25 cellular contexts compared by ENCODE assay signal in genomic region chr1:176595217-176595616, GRCh38.
DNase-seq lines count a peak whose midpoint lies in the region; ATAC-seq, FAIRE-seq and TF ChIP-seq lines count a peak whose summit lies in the region.
"Had no signal": no experiment of that assay in that cellular context is flagged by ENCODE, and none has a peak within 500 bp of the region (broad histone marks: within the 10 kb centered on the region; RNA-seq: fewer than 3 reads in every experiment).

No MANE protein-coding gene starts in this region.

- H3K27ac ChIP-seq in neuronal stem cell (replicated peaks; ENCODE audit: low read length) (no peak overlapping the region), spleen (no peak overlapping the region), upper lobe of right lung (no peak overlapping the region)
- H3K27ac ChIP-seq: 22Rv1; A549; BLaER1 treated with 17β-estradiol and CSF1 and Interleukin-3, amounts not matched to agents 10 nM and 100 nM; C4-2B had no signal

- H4K8ac ChIP-seq in neuronal stem cell (ENCODE audit: low read depth, low read length): no peak overlapping the region

- no peak overlapping the region for H2BK120ac ChIP-seq in neuronal stem cell (ENCODE audit: low read depth, low read length)

- H3K4me3 ChIP-seq in bronchial epithelial cell (ENCODE audit: low read depth, low read length): no peak overlapping the region
- no peak overlapping the region for H3K4me3 ChIP-seq in neuronal stem cell (ENCODE audit: low read length in 2 of 2)
- no peak overlapping the region for H3K4me3 ChIP-seq in spleen
- H3K4me3 ChIP-seq in upper lobe of right lung: no peak overlapping the region
- H3K4me3 ChIP-seq: A549; BLaER1 treated with 17β-estradiol and CSF1 and Interleukin-3, amounts not matched to agents 10 nM and 100 nM; GM12878 had no signal

- H3K14ac ChIP-seq in neuronal stem cell (ENCODE audit: low read length): no peak overlapping the region

- H3K36me3 ChIP-seq in bronchial epithelial cell (ENCODE audit: control insufficient read depth, insufficient read depth, low read length): no peaks in the 10 kb centered on the region
- no peaks in the 10 kb centered on the region for H3K36me3 ChIP-seq in neuronal stem cell (replicated peaks in 1 of 2; ENCODE audit: control insufficient read depth in 2 of 2, insufficient read depth in 2 of 2, low read length in 2 of 2)
- no peaks in the 10 kb centered on the region for H3K36me3 ChIP-seq in spleen
- H3K36me3 ChIP-seq in upper lobe of right lung: no peaks in the 10 kb centered on the region
- H3K36me3 ChIP-seq: BLaER1 treated with 17β-estradiol and CSF1 and Interleukin-3, amounts not matched to agents 10 nM and 100 nM had no signal

- no peak overlapping the region for H2AFZ ChIP-seq in neuronal stem cell (ENCODE audit: low read length)

- H3K27me3 ChIP-seq in bronchial epithelial cell (ENCODE audit: control insufficient read depth, insufficient read depth, low read length) (no peaks in the 10 kb centered on the region), neuronal stem cell (ENCODE audit: control insufficient read depth in 3 of 3, insufficient read depth in 3 of 3, low read depth in 1 of 3, low read length in 3 of 3) (no peaks in the 10 kb centered on the region), spleen (replicated peaks in 1 of 7) (no peaks in the 10 kb centered on the region), upper lobe of right lung (no peaks in the 10 kb centered on the region)
- H3K27me3 ChIP-seq: BLaER1 treated with 17β-estradiol and CSF1 and Interleukin-3, amounts not matched to agents 10 nM and 100 nM had no signal

- H2AK5ac ChIP-seq in neuronal stem cell (ENCODE audit: low read depth, low read length): no peak overlapping the region

- no peak overlapping the region for H3K4ac ChIP-seq in neuronal stem cell (ENCODE audit: low read length)

- peak; percentile 28 for FAIRE-seq in bronchial epithelial cell (lab: Jason Lieb, UNC)
- FAIRE-seq: A549, GM12878, GM12892, GM18507 had no signal

- peak overlapping the region; percentile 80 for H3K18ac ChIP-seq in neuronal stem cell (ENCODE audit: low read length)

- no peak overlapping the region for H2BK15ac ChIP-seq in neuronal stem cell (ENCODE audit: low read length)

- H2BK5ac ChIP-seq in neuronal stem cell (ENCODE audit: low read length): no peak overlapping the region

- H4K91ac ChIP-seq in neuronal stem cell (ENCODE audit: low read depth, low read length, poor library complexity): no peak overlapping the region

- no peak overlapping the region for H3K9ac ChIP-seq in neuronal stem cell (ENCODE audit: low read depth, low read length, poor library complexity)
- H3K9ac ChIP-seq: BLaER1 treated with 17β-estradiol and CSF1 and Interleukin-3, amounts not matched to agents 10 nM and 100 nM had no signal

- TF ChIP-seq POLR2A in spleen (IDR thresholded peaks at IDR 0.05): no peak

- no CpG with 5 or more reads among the region's 16 CpGs for WGBS in neuronal stem cell (ENCODE audit: extremely low coverage in 2 of 2, insufficient read length in 2 of 2, insufficient replicate concordance in 1 of 2), 2 donors
- WGBS in spleen, 5 donors: 82 to 95% (median 89%) methylated on average over 15 to 16 of the region's 16 CpGs

- H3K4me1 ChIP-seq in neuronal stem cell (ENCODE audit: control insufficient read depth in 2 of 2, insufficient read depth in 1 of 2, low read depth in 1 of 2, low read length in 2 of 2): no peaks in the 10 kb centered on the region
- H3K4me1 ChIP-seq in spleen: no peaks in the 10 kb centered on the region
- H3K4me1 ChIP-seq in upper lobe of right lung: no peaks in the 10 kb centered on the region
- H3K4me1 ChIP-seq: A549; BLaER1 treated with 17β-estradiol and CSF1 and Interleukin-3, amounts not matched to agents 10 nM and 100 nM; Caco-2 had no signal

- peaks cover 0 to 4% of the 10 kb centered on the region in 2 donors for H3K9me3 ChIP-seq in neuronal stem cell (replicated peaks in 1 of 2; ENCODE audit: control insufficient read depth in 2 of 2, insufficient read depth in 1 of 2, low read depth in 1 of 2, low read length in 2 of 2)
- H3K9me3 ChIP-seq in spleen: no peaks in the 10 kb centered on the region
- H3K9me3 ChIP-seq in upper lobe of right lung: no peaks in the 10 kb centered on the region
- H3K9me3 ChIP-seq: A549; BLaER1 treated with 17β-estradiol and CSF1 and Interleukin-3, amounts not matched to agents 10 nM and 100 nM; Caco-2 had no signal

- no peak overlapping the region for H2BK12ac ChIP-seq in neuronal stem cell (ENCODE audit: low read length)

- TF ChIP-seq CTCF in bronchial epithelial cell (IDR thresholded peaks at IDR 0.05; ENCODE audit: insufficient read depth, low read length, severe bottlenecking): no peak
- no peak for TF ChIP-seq CTCF in spleen (IDR thresholded peaks at IDR 0.05 in 8 of 11, conservative IDR thresholded peaks at IDR 0.05 in 3 of 11)
- no peak for TF ChIP-seq CTCF in upper lobe of right lung (IDR thresholded peaks at IDR 0.05)

- H3K23ac ChIP-seq in neuronal stem cell (ENCODE audit: low read depth, low read length, poor library complexity): no peak overlapping the region

- no peak for DNase-seq in bronchial epithelial cell (ENCODE audit: low read depth)
- no peak for DNase-seq in neuronal stem cell (ENCODE audit: low spot score)
- DNase-seq in spleen: peak; percentile 59
- no peak for DNase-seq in islet precursor cell
- no peak for DNase-seq in upper lobe of right lung
- DNase-seq in NCI-H2196 treated with DMSO at 0.1 percent for 48 hours (lab: John Stamatoyannopoulos, UW; ENCODE audit: unreplicated experiment): no peak
- DNase-seq: AML-193; Caco-2; Calu3; CD4-positive, alpha-beta T cell; DMS 273 treated with DMSO at 0.1 percent for 48 hours; DMS153; DMS53; DMS79; DND-41; EL; GDM1 had no signal

- no peaks in the 10 kb centered on the region for H3K79me1 ChIP-seq in neuronal stem cell (ENCODE audit: low read depth, low read length)

- ATAC-seq in upper lobe of right lung: no peak
- ATAC-seq: A549; CD8-positive, alpha-beta T cell; GM12878 had no signal

- H3K4me2 ChIP-seq in neuronal stem cell (ENCODE audit: insufficient read depth, low read length, poor library complexity, severe bottlenecking): no peak overlapping the region
- H3K4me2 ChIP-seq: A549; BLaER1 treated with 17β-estradiol and CSF1 and Interleukin-3, amounts not matched to agents 10 nM and 100 nM had no signal

- intact Hi-C loops in spleen (cut with DNase I; ENCODE audit: low total_unique reads) (no loop called here), upper lobe of right lung (cut with DNase I) (no loop called here)
